ENCODE assay signal across 23 cellular contexts in genomic region chr13:50167224-50167947, GRCh38.
A peak's percentile ranks its signal among the peaks of the same experiment; 100 is the strongest.
DNase-seq lines count a peak whose midpoint lies in the region; ATAC-seq and TF ChIP-seq lines count a peak whose summit lies in the region.
"Had no signal": no experiment of that assay in that cellular context is flagged by ENCODE, and none has a peak within 500 bp of the region (broad histone marks: within the 10 kb centered on the region; RNA-seq: fewer than 3 reads in every experiment).

No MANE protein-coding gene starts in this region.

- H3K9me3 Mint-ChIP-seq in activated naive CD4-positive, alpha-beta T cell treated with anti-CD3 and anti-CD28 coated beads for 36 hours: peaks cover 1% of the 10 kb centered on the region
- no peaks in the 10 kb centered on the region for H3K9me3 Mint-ChIP-seq in stimulated activated effector memory CD8-positive, alpha-beta T cell treated with anti-CD3 and anti-CD28 coated beads, Interleukin-12 subunit alpha, Interleukin-12 subunit beta, amount 100 ng/mL, for 72 hours
- H3K9me3 Mint-ChIP-seq: CD4-positive, alpha-beta memory T cell had no signal

- H3K4me1 ChIP-seq in upper lobe of right lung (peaks cover 5% of the 10 kb centered on the region), osteoblast (ENCODE audit: insufficient read depth, low read length) (peaks cover 3% of the 10 kb centered on the region)
- H3K4me1 ChIP-seq: body of pancreas, gastrocnemius medialis had no signal

- H3K27ac Mint-ChIP-seq in activated naive CD4-positive, alpha-beta T cell treated with anti-CD3 and anti-CD28 coated beads for 36 hours: no peak overlapping the region
- H3K27ac Mint-ChIP-seq in stimulated activated effector memory CD8-positive, alpha-beta T cell treated with anti-CD3 and anti-CD28 coated beads, Interleukin-12 subunit alpha, Interleukin-12 subunit beta, amount 100 ng/mL, for 72 hours: no peak overlapping the region
- H3K27ac Mint-ChIP-seq: CD4-positive, alpha-beta memory T cell; T-helper 1 cell treated with Interleukin-12 subunit alpha and Interleukin-12 subunit beta and Interleukin-4 antibody, amounts not matched to agents 30 μg/mL and 1 μg/mL, for 36 hours; WTC11 had no signal

- no peaks in the 10 kb centered on the region for H4K20me1 ChIP-seq in osteoblast (ENCODE audit: insufficient read depth, low read length)

- H3K9me3 ChIP-seq in upper lobe of right lung: no peaks in the 10 kb centered on the region
- no peaks in the 10 kb centered on the region for H3K9me3 ChIP-seq in osteoblast (ENCODE audit: low read depth, low read length)
- H3K9me3 ChIP-seq: body of pancreas, gastrocnemius medialis, neutrophil had no signal

- H2AFZ ChIP-seq in osteoblast (ENCODE audit: low read length): no peak overlapping the region

- no peak overlapping the region for H3K4me3 Mint-ChIP-seq in activated naive CD4-positive, alpha-beta T cell treated with anti-CD3 and anti-CD28 coated beads for 36 hours
- no peak overlapping the region for H3K4me3 Mint-ChIP-seq in stimulated activated effector memory CD8-positive, alpha-beta T cell treated with anti-CD3 and anti-CD28 coated beads, Interleukin-12 subunit alpha, Interleukin-12 subunit beta, amount 100 ng/mL, for 72 hours
- H3K4me3 Mint-ChIP-seq: CD4-positive, alpha-beta memory T cell; T-helper 1 cell treated with Interleukin-12 subunit alpha and Interleukin-12 subunit beta and Interleukin-4 antibody, amounts not matched to agents 30 μg/mL and 1 μg/mL, for 36 hours; WTC11 had no signal

- peak; percentile 17 for DNase-seq in activated naive CD4-positive, alpha-beta T cell treated with anti-CD3 and anti-CD28 coated beads for 36 hours
- DNase-seq in activated naive CD4-positive, alpha-beta T cell treated with anti-CD3 and anti-CD28 coated beads, Interleukin-2, amount 50 U/mL, for 16 hours: no peak
- peak; percentile 24 for DNase-seq in Jurkat, Clone E6-1 (ENCODE audit: low read depth, low spot score)
- DNase-seq in stimulated activated effector memory CD8-positive, alpha-beta T cell treated with anti-CD3 and anti-CD28 coated beads, Interleukin-12 subunit alpha, Interleukin-12 subunit beta, amount 100 ng/mL, for 72 hours (ENCODE audit: low spot score in 2 of 2): no peak
- DNase-seq in Ammon's horn (ENCODE audit: low spot score) (no peak), upper lobe of right lung (no peak), osteoblast (ENCODE audit: insufficient read length, low spot score, missing footprints) (no peak)
- DNase-seq: activated naive CD4-positive, alpha-beta T cell treated with Interleukin-2 at 50 U/mL for 16 hours; body of pancreas; CD4-positive, alpha-beta memory T cell; cortex of kidney; DMS79 treated with DMSO at 0.1 percent for 48 hours; gastrocnemius medialis; left cardiac atrium; NCI-H1930; NCI-H524; retina; SHP77 had no signal

- CTCF ChIA-PET in activated naive CD4-positive, alpha-beta T cell treated with anti-CD3 and anti-CD28 coated beads for 36 hours (lab: Charles Lee): interaction anchor here (0.6 to 1.1 kb wide), 4 partner anchors 57 to 761 kb away, joined by 3 to 5 read pairs (median 3); partner anchors contain the start of gene TRIM13

- H3K4me2 ChIP-seq in osteoblast (ENCODE audit: insufficient read depth, low read length): no peak overlapping the region

- no peak overlapping the region for H3K4me3 ChIP-seq in Jurkat, Clone E6-1 (ENCODE audit: low read length)
- H3K4me3 ChIP-seq in upper lobe of right lung: no peak overlapping the region
- no peak overlapping the region for H3K4me3 ChIP-seq in osteoblast (ENCODE audit: insufficient read depth, low read length)
- H3K4me3 ChIP-seq: body of pancreas, gastrocnemius medialis had no signal

- H3K27ac ChIP-seq in upper lobe of right lung: no peak overlapping the region
- no peak overlapping the region for H3K27ac ChIP-seq in osteoblast (ENCODE audit: low read depth, low read length)
- H3K27ac ChIP-seq: body of pancreas, epithelial cell of prostate, gastrocnemius medialis, neutrophil had no signal

- H3K4me1 Mint-ChIP-seq in activated naive CD4-positive, alpha-beta T cell treated with anti-CD3 and anti-CD28 coated beads for 36 hours (ENCODE audit: low read depth): peaks cover 16% of the 10 kb centered on the region
- no peaks in the 10 kb centered on the region for H3K4me1 Mint-ChIP-seq in stimulated activated effector memory CD8-positive, alpha-beta T cell treated with anti-CD3 and anti-CD28 coated beads, Interleukin-12 subunit alpha, Interleukin-12 subunit beta, amount 100 ng/mL, for 72 hours

- intact Hi-C loops in activated naive CD4-positive, alpha-beta T cell treated with anti-CD3 and anti-CD28 coated beads for 36 hours (cut with micrococcal nuclease): loop anchor here (1.0 to 5.0 kb wide), 10 partner anchors 15 to 260 kb away; partner anchors contain the start of gene TRIM13
- intact Hi-C loops in upper lobe of right lung (cut with DNase I): no loop called here

- H3K27me3 ChIP-seq in upper lobe of right lung: no peaks in the 10 kb centered on the region
- no peaks in the 10 kb centered on the region for H3K27me3 ChIP-seq in osteoblast (ENCODE audit: insufficient read depth, low read length)
- H3K27me3 ChIP-seq: body of pancreas, gastrocnemius medialis, neutrophil had no signal

- ATAC-seq in GM19023 (IDR thresholded peaks at IDR 0.05; ENCODE audit: unreplicated experiment): peak; percentile 66
- ATAC-seq in stimulated activated effector memory CD8-positive, alpha-beta T cell treated with anti-CD3 and anti-CD28 coated beads, Interleukin-12 subunit alpha, Interleukin-12 subunit beta, amount 100 ng/mL, for 72 hours: peak; percentile 94
- no peak for ATAC-seq in upper lobe of right lung
- ATAC-seq: body of pancreas, gastrocnemius medialis, left cardiac atrium, WTC11 had no signal

- no peaks in the 10 kb centered on the region for H3K36me3 Mint-ChIP-seq in activated naive CD4-positive, alpha-beta T cell treated with anti-CD3 and anti-CD28 coated beads for 36 hours (ENCODE audit: low read depth)
- H3K36me3 Mint-ChIP-seq in stimulated activated effector memory CD8-positive, alpha-beta T cell treated with anti-CD3 and anti-CD28 coated beads, Interleukin-12 subunit alpha, Interleukin-12 subunit beta, amount 100 ng/mL, for 72 hours: peaks cover 6% of the 10 kb centered on the region
- H3K36me3 Mint-ChIP-seq: CD4-positive, alpha-beta memory T cell; WTC11 had no signal

- TF ChIP-seq CTCF in upper lobe of right lung (IDR thresholded peaks at IDR 0.05) (no peak), osteoblast (IDR thresholded peaks at IDR 0.05; ENCODE audit: extremely low read depth, low read depth, low read length) (no peak)

- H3K36me3 ChIP-seq in upper lobe of right lung (no peaks in the 10 kb centered on the region), osteoblast (ENCODE audit: insufficient read depth, low read length) (no peaks in the 10 kb centered on the region)
- H3K36me3 ChIP-seq: gastrocnemius medialis, neutrophil had no signal

- H3K27me3 Mint-ChIP-seq in activated naive CD4-positive, alpha-beta T cell treated with anti-CD3 and anti-CD28 coated beads for 36 hours (ENCODE audit: low read depth): peaks cover 8% of the 10 kb centered on the region

- H3K79me2 ChIP-seq in osteoblast (ENCODE audit: insufficient read depth, low read length): no peaks in the 10 kb centered on the region

Comparison
In these comparisons a context has a peak if more than half of its experiments do, and no peak if none do; other contexts are left out.
1. DNase-seq: peak in activated naive CD4-positive, alpha-beta T cell treated with anti-CD3 and anti-CD28 coated beads for 36 hours (single experiment) and Jurkat, Clone E6-1 (single experiment); none in activated naive CD4-positive, alpha-beta T cell treated with anti-CD3 and anti-CD28 coated beads, Interleukin-2, amount 50 U/mL, for 16 hours (single experiment), stimulated activated effector memory CD8-positive, alpha-beta T cell treated with anti-CD3 and anti-CD28 coated beads, Interleukin-12 subunit alpha, Interleukin-12 subunit beta, amount 100 ng/mL, for 72 hours (0 of 2), Ammon's horn (single experiment), upper lobe of right lung (single experiment) and osteoblast (single experiment).